12 cellular contexts compared by ENCODE assay signal in the genomic region with DNA sequence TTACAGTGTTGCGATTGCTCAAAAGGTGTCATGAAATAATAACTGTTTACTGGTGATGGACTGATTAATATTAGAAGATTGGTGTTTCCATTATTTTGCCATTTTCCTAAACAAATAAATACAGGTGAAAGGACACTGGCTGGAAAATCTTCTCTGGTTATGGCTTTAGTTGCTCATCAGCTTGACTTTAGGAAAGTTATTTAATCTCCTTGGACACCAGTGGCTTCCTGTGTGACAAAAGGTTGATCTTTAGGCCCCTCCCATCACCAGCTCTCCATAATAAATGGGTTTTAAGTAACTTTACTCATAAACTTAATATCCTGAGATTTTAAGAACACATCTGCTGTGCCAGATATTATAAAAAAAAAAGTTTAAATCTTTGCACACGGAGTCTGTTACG. TPM values are rescaled to one million over a fixed set of nuclear protein-coding genes. Genes with fewer than 3 reads are reported as not detected.
DNase-seq lines count a peak whose midpoint lies in the region; ATAC-seq and TF ChIP-seq lines count a peak whose summit lies in the region.
"Had no signal": no experiment of that assay in that cellular context is flagged by ENCODE, and none has a peak within 500 bp of the region (broad histone marks: within the 10 kb centered on the region; RNA-seq: fewer than 3 reads in every experiment).

No MANE protein-coding gene starts in this region.

- no peaks in the 10 kb centered on the region for H3K36me3 Mint-ChIP-seq in endothelial cell (ENCODE audit: low read depth, unreplicated experiment)
- no peaks in the 10 kb centered on the region for H3K36me3 Mint-ChIP-seq in natural killer cell treated with Interleukin-12 subunit alpha and Interleukin-12 subunit beta and Interleukin-15 and Interleukin-18, amount 100 ng/mL, for 72 hours
- no peaks in the 10 kb centered on the region for H3K36me3 Mint-ChIP-seq in CD4-positive, alpha-beta memory T cell

- H3K4me3 Mint-ChIP-seq in endothelial cell (ENCODE audit: unreplicated experiment), result peak overlapping the region; percentile 86
- peak overlapping the region; percentile 15 for H3K4me3 Mint-ChIP-seq in natural killer cell treated with Interleukin-12 subunit alpha and Interleukin-12 subunit beta and Interleukin-15 and Interleukin-18, amount 100 ng/mL, for 72 hours
- peak overlapping the region in 2 of 8 donors; percentile 8 to 58 for H3K4me3 Mint-ChIP-seq in CD4-positive, alpha-beta memory T cell

- H3K27ac ChIP-seq in cardiac muscle cell (no peak overlapping the region), upper lobe of right lung (peak overlapping the region; percentile 65)
- no peak overlapping the region for H3K27ac ChIP-seq in CD4-positive, alpha-beta memory T cell (ENCODE audit: low read depth, low read length)

- H3K36me3 ChIP-seq in cardiac muscle cell (no peaks in the 10 kb centered on the region), upper lobe of right lung (no peaks in the 10 kb centered on the region)
- no peaks in the 10 kb centered on the region for H3K36me3 ChIP-seq in CD4-positive, alpha-beta memory T cell (ENCODE audit: insufficient read depth, low read length)

- DNase-seq in cardiac muscle cell (ENCODE audit: low read depth in 1 of 2, low spot score in 1 of 2) (no peak), left ventricle myocardium superior (no peak), endothelial cell (ENCODE audit: low spot score) (no peak), upper lobe of right lung (no peak), NCI-H187 treated with DMSO at 0.1 percent for 48 hours (lab: John Stamatoyannopoulos, UW) (no peak), hippocampal formation (lab: John Stamatoyannopoulos, UW) (no peak)
- no peak for DNase-seq in natural killer cell treated with Interleukin-12 subunit alpha and Interleukin-12 subunit beta and Interleukin-15 and Interleukin-18, amount 100 ng/mL, for 72 hours (ENCODE audit: low spot score)
- no peak for DNase-seq in CD4-positive, alpha-beta memory T cell
- DNase-seq: activated T-cell treated with anti-CD3 and anti-CD28 coated beads, Interleukin-2, amount 50 U/mL, for 48 hours; AML-193; effector memory CD4-positive, alpha-beta T cell; stimulated activated CD4-positive, alpha-beta T cell treated with anti-CD3 and anti-CD28 coated beads, Interleukin-4, amount 100 ng/mL, for 24 hours had no signal

- peaks cover 9% of the 10 kb centered on the region for H3K4me1 Mint-ChIP-seq in endothelial cell (ENCODE audit: unreplicated experiment)
- no peaks in the 10 kb centered on the region for H3K4me1 Mint-ChIP-seq in natural killer cell treated with Interleukin-12 subunit alpha and Interleukin-12 subunit beta and Interleukin-15 and Interleukin-18, amount 100 ng/mL, for 72 hours (ENCODE audit: low read depth in 2 of 2)
- peaks cover 0 to 5% (median 0%) of the 10 kb centered on the region in 4 donors for H3K4me1 Mint-ChIP-seq in CD4-positive, alpha-beta memory T cell

- intact Hi-C loops in left ventricle myocardium superior (cut with micrococcal nuclease) (no loop called here), upper lobe of right lung (cut with DNase I) (no loop called here)
- intact Hi-C loops in CD4-positive, alpha-beta memory T cell (cut with micrococcal nuclease), result no loop called here

- TF ChIP-seq CTCF in cardiac muscle cell (IDR thresholded peaks at IDR 0.05; ENCODE audit: low read depth, low read length) (no peak), endothelial cell (IDR thresholded peaks at IDR 0.05; ENCODE audit: unreplicated experiment) (no peak), upper lobe of right lung (IDR thresholded peaks at IDR 0.05) (no peak)

- no peaks in the 10 kb centered on the region for H3K9me3 Mint-ChIP-seq in endothelial cell (ENCODE audit: unreplicated experiment)
- no peaks in the 10 kb centered on the region for H3K9me3 Mint-ChIP-seq in natural killer cell treated with Interleukin-12 subunit alpha and Interleukin-12 subunit beta and Interleukin-15 and Interleukin-18, amount 100 ng/mL, for 72 hours
- peaks cover 0 to 2% (median 0%) of the 10 kb centered on the region in 8 donors for H3K9me3 Mint-ChIP-seq in CD4-positive, alpha-beta memory T cell

- H3K27me3 ChIP-seq in cardiac muscle cell, result no peaks in the 10 kb centered on the region
- no peaks in the 10 kb centered on the region for H3K27me3 ChIP-seq in upper lobe of right lung
- peaks cover 6% of the 10 kb centered on the region for H3K27me3 ChIP-seq in CD4-positive, alpha-beta memory T cell (ENCODE audit: insufficient read depth, low read length)

- H3K27ac Mint-ChIP-seq in endothelial cell (ENCODE audit: unreplicated experiment), result no peak overlapping the region
- H3K27ac Mint-ChIP-seq in natural killer cell treated with Interleukin-12 subunit alpha and Interleukin-12 subunit beta and Interleukin-15 and Interleukin-18, amount 100 ng/mL, for 72 hours, result no peak overlapping the region
- no peak overlapping the region for H3K27ac Mint-ChIP-seq in CD4-positive, alpha-beta memory T cell

- ATAC-seq in left ventricle myocardium superior (no peak), upper lobe of right lung (no peak)
- no peak for ATAC-seq in natural killer cell treated with Interleukin-12 subunit alpha and Interleukin-12 subunit beta and Interleukin-15 and Interleukin-18, amount 100 ng/mL, for 72 hours

- H3K9me3 ChIP-seq in cardiac muscle cell (ENCODE audit: low read depth) (no peaks in the 10 kb centered on the region), upper lobe of right lung (no peaks in the 10 kb centered on the region)
- H3K9me3 ChIP-seq in CD4-positive, alpha-beta memory T cell (ENCODE audit: control insufficient read depth in 1 of 2, low read length in 2 of 2), result no peaks in the 10 kb centered on the region

- CTCF ChIA-PET in CD4-positive, alpha-beta memory T cell (lab: Charles Lee; ENCODE audit: partially characterized antibody), result no interaction called here

- POLR2A ChIA-PET in CD4-positive, alpha-beta memory T cell (lab: Charles Lee; ENCODE audit: partially characterized antibody), result no interaction called here

- no peaks in the 10 kb centered on the region for H3K4me1 ChIP-seq in cardiac muscle cell (ENCODE audit: low read depth)
- no peaks in the 10 kb centered on the region for H3K4me1 ChIP-seq in upper lobe of right lung
- no peaks in the 10 kb centered on the region for H3K4me1 ChIP-seq in CD4-positive, alpha-beta memory T cell (ENCODE audit: insufficient read depth, low read length)

- no peaks in the 10 kb centered on the region for H3K27me3 Mint-ChIP-seq in endothelial cell (ENCODE audit: unreplicated experiment)
- H3K27me3 Mint-ChIP-seq in natural killer cell treated with Interleukin-12 subunit alpha and Interleukin-12 subunit beta and Interleukin-15 and Interleukin-18, amount 100 ng/mL, for 72 hours, result peaks cover 21 to 44% of the 10 kb centered on the region in 2 donors
- peaks cover 29 to 35% of the 10 kb centered on the region in 2 donors for H3K27me3 Mint-ChIP-seq in CD4-positive, alpha-beta memory T cell

- peak overlapping the region; percentile 60 for H3K4me3 ChIP-seq in cardiac muscle cell
- H3K4me3 ChIP-seq in upper lobe of right lung, result peak overlapping the region; percentile 53
- no peak overlapping the region for H3K4me3 ChIP-seq in CD4-positive, alpha-beta memory T cell (ENCODE audit: low read length in 2 of 2)

RNA-seq across cellular contexts. Expression of a gene that starts 0.7 kb away (rescaled TPM):
- total RNA-seq in cardiac muscle cell (0.95 and 1.5 TPM in 2 replicates), left ventricle myocardium superior (not detected), endothelial cell (ENCODE audit: unreplicated experiment) (0.28 TPM), upper lobe of right lung (not detected)
- polyA plus RNA-seq in cardiac muscle cell, result 1.5 and 3.9 TPM in 2 replicates
- not detected for total RNA-seq in natural killer cell treated with Interleukin-12 subunit alpha and Interleukin-12 subunit beta and Interleukin-15 and Interleukin-18, amount 100 ng/mL, for 72 hours
- not detected for total RNA-seq in CD4-positive, alpha-beta memory T cell
- not detected for polyA plus RNA-seq in CD4-positive, alpha-beta memory T cell

Comparison
In these comparisons a context has a peak if more than half of its experiments do, and no peak if none do; other contexts are left out.
1. H3K4me3 ChIP-seq: peak in cardiac muscle cell (single experiment) and upper lobe of right lung (single experiment); none in CD4-positive, alpha-beta memory T cell (0 of 2).